12 cellular contexts compared by ENCODE assay signal in genomic region chr2:164843346-164843841, GRCh38. TPM values are rescaled to one million over a fixed set of nuclear protein-coding genes. Genes with fewer than 3 reads are reported as not detected.
A peak's percentile ranks its signal among the peaks of the same experiment; 100 is the strongest.
DNase-seq lines count a peak whose midpoint lies in the region; ATAC-seq and TF ChIP-seq lines count a peak whose summit lies in the region.
"Had no signal": no experiment of that assay in that cellular context is flagged by ENCODE, and none has a peak within 500 bp of the region (broad histone marks: within the 10 kb centered on the region; RNA-seq: fewer than 3 reads in every experiment).

No MANE protein-coding gene starts in this region.

- CTCF ChIA-PET in Caco-2 (lab: Charles Lee), result interaction anchor here (0.7 kb wide), 1 partner anchor 71 kb away, joined by 3 read pairs; no protein-coding TSS in a partner anchor

- peaks cover 27% of the 10 kb centered on the region for H3K4me1 ChIP-seq in Caco-2

- H3K4me1 Mint-ChIP-seq in Caco-2 (ENCODE audit: low read depth, unreplicated experiment) (peaks cover 14% of the 10 kb centered on the region), nephron (peaks cover 12% of the 10 kb centered on the region)

- ATAC-seq in HG03095 (IDR thresholded peaks at IDR 0.05; ENCODE audit: unreplicated experiment) (no peak), GM21526 (IDR thresholded peaks at IDR 0.05; ENCODE audit: low FRiP score, unreplicated experiment) (no peak)

- H3K9me3 ChIP-seq in Caco-2, result no peaks in the 10 kb centered on the region

- H3K27me3 Mint-ChIP-seq in Caco-2 (ENCODE audit: insufficient read depth, unreplicated experiment) (no peaks in the 10 kb centered on the region), nephron (ENCODE audit: low read depth) (peaks cover 40% of the 10 kb centered on the region)

- H3K27ac Mint-ChIP-seq in Caco-2 (ENCODE audit: unreplicated experiment) (peak overlapping the region; percentile 45), nephron (peak overlapping the region; percentile 18 to 88 (median 40))
- H3K27ac Mint-ChIP-seq: activated naive CD8-positive, alpha-beta T cell treated with anti-CD3 and anti-CD28 coated beads for 36 hours had no signal

- H3K36me3 ChIP-seq in Caco-2 (ENCODE audit: control insufficient read depth, insufficient read depth, low read length), result peaks cover 2% of the 10 kb centered on the region; the same call in 1 of the 2 replicates

- H3K27me3 ChIP-seq in Caco-2 (replicated peaks; ENCODE audit: control insufficient read depth, insufficient read depth, low read length), result no peaks in the 10 kb centered on the region

- H3K4me3 ChIP-seq in Caco-2 (ENCODE audit: low read depth, low read length), result no peak overlapping the region

- intact Hi-C loops in Caco-2 (cut with micrococcal nuclease; ENCODE audit: unreplicated experiment), result loop anchor here (1.0 to 5.0 kb wide), 5 partner anchors 51 to 150 kb away; no protein-coding TSS in a partner anchor

- no peak overlapping the region for H3K4me3 Mint-ChIP-seq in Caco-2 (ENCODE audit: unreplicated experiment)
- H3K4me3 Mint-ChIP-seq in nephron, result peak overlapping the region; percentile 71 to 78 (median 76)
- H3K4me3 Mint-ChIP-seq: activated naive CD8-positive, alpha-beta T cell treated with anti-CD3 and anti-CD28 coated beads for 36 hours had no signal

- POLR2A ChIA-PET in Caco-2 (lab: Charles Lee), result interaction anchor here (0.6 kb wide), 1 partner anchor 15 kb away, joined by 3 read pairs; no protein-coding TSS in a partner anchor

- H3K36me3 Mint-ChIP-seq in Caco-2 (ENCODE audit: insufficient read depth, unreplicated experiment) (peaks cover 6% of the 10 kb centered on the region), nephron (ENCODE audit: low read depth) (no peaks in the 10 kb centered on the region)
- H3K36me3 Mint-ChIP-seq: activated naive CD8-positive, alpha-beta T cell treated with anti-CD3 and anti-CD28 coated beads for 36 hours had no signal

- TF ChIP-seq CTCF in Caco-2 (IDR thresholded peaks at IDR 0.05; ENCODE audit: insufficient read depth in 1 of 2, low read depth in 1 of 2, low read length in 1 of 2, severe bottlenecking in 1 of 2, unreplicated experiment in 1 of 2) (no peak), nephron (IDR thresholded peaks at IDR 0.05; ENCODE audit: unreplicated experiment in 3 of 3) (no peak)

- H3K9me3 Mint-ChIP-seq in Caco-2 (ENCODE audit: unreplicated experiment), result no peaks in the 10 kb centered on the region
- H3K9me3 Mint-ChIP-seq in nephron, result no peaks in the 10 kb centered on the region
- H3K9me3 Mint-ChIP-seq: activated naive CD8-positive, alpha-beta T cell treated with anti-CD3 and anti-CD28 coated beads for 36 hours had no signal

- BruUV-seq in Caco-2 (replicated peaks; lab: Mats Ljungman, UMichigan), result no TSS peak

- DNase-seq in Caco-2 (peak in 1 of 2 experiments; percentile 43), HT-29 (ENCODE audit: low spot score) (peak; percentile 40), dedifferentiated amniotic fluid mesenchymal stem cell (ENCODE audit: extremely low spot score) (peak; percentile 28), SK-N-DZ (ENCODE audit: low spot score) (no peak), T-helper 1 cell (no peak)
- DNase-seq: activated naive CD8-positive, alpha-beta T cell treated with anti-CD3 and anti-CD28 coated beads for 36 hours; H7; NCI-H1930; posterior cingulate gyrus had no signal

RNA-seq across cellular contexts. Expression of gene COBLL1, which starts 1.8 kb away (rescaled TPM):
- total RNA-seq in Caco-2 (2022), result 42.1 and 47.9 TPM in 2 replicates
- total RNA-seq in HT-29 (2014; rRNA removed; shearing (Covaris generic)), result 11.1 and 12.4 TPM in 2 replicates
- polyA plus RNA-seq in SK-N-DZ (2014; cell fraction: cytosol; rRNA removed), result 1.4 and 5.3 TPM in 2 replicates
- 1.9 and 5.7 TPM in 2 replicates for polyA plus RNA-seq in SK-N-DZ (2014; cell fraction: nucleus; rRNA removed)

Comparison
In these comparisons a context has a peak if more than half of its experiments do, and no peak if none do; other contexts are left out.
1. DNase-seq: peak in HT-29 (single experiment) and dedifferentiated amniotic fluid mesenchymal stem cell (single experiment); none in SK-N-DZ (single experiment) and T-helper 1 cell (0 of 5).